30 cellular contexts compared by ENCODE assay signal in genomic region chr14:67955241-67955640, GRCh38.
"Had no signal": no experiment of that assay in that cellular context is flagged by ENCODE, and none has a peak within 500 bp of the region (broad histone marks: within the 10 kb centered on the region; RNA-seq: fewer than 3 reads in every experiment).

No MANE protein-coding gene starts in this region.

- FAIRE-seq: bronchial epithelial cell, TTC549 had no signal

- DNase-seq: activated CD4-positive, alpha-beta memory T cell treated with anti-CD3 and anti-CD28 coated beads, Interleukin-2, amount 10 ng/mL, durations not matched to agents 7 days and 5 days; activated CD4-positive, alpha-beta T cell treated with anti-CD3 and anti-CD28 coated beads for 1 hour; activated CD4-positive, alpha-beta T cell treated with anti-CD3 and anti-CD28 coated beads for 36 hours; activated CD4-positive, alpha-beta T cell treated with anti-CD3 and anti-CD28 coated beads for 48 hours; activated CD4-positive, alpha-beta T cell treated with anti-CD3 and anti-CD28 coated beads, Interleukin-2, amount 10 ng/mL, durations not matched to agents 7 days and 5 days; activated CD4-positive, alpha-beta T cell treated with anti-CD3 and anti-CD28 coated beads, Interleukin-2, amount 50 U/mL, for 48 hours; activated CD4-positive, CD25-positive, alpha-beta regulatory T cell; activated CD8-positive, alpha-beta memory T cell treated with anti-CD3 and anti-CD28 coated beads for 24 hours; activated CD8-positive, alpha-beta memory T cell treated with anti-CD3 and anti-CD28 coated beads, Interleukin-2, amount 10 ng/mL, durations not matched to agents 7 days and 5 days; activated CD8-positive, alpha-beta T cell treated with anti-CD3 and anti-CD28 coated beads, Interleukin-2, amount 10 ng/mL, durations not matched to agents 7 days and 5 days; activated effector memory CD4-positive, alpha-beta T cell treated with Interleukin-2 at 50 U/mL for 16 hours; activated gamma-delta T cell; activated naive CD4-positive, alpha-beta T cell treated with anti-CD3 and anti-CD28 coated beads, Interleukin-2, amount 10 ng/mL, durations not matched to agents 7 days and 5 days; activated naive CD4-positive, alpha-beta T cell treated with Interleukin-2 at 50 U/mL for 16 hours; activated naive CD8-positive, alpha-beta T cell treated with anti-CD3 and anti-CD28 coated beads, Interleukin-2, amount 10 ng/mL, durations not matched to agents 7 days and 5 days; activated naive CD8-positive, alpha-beta T cell treated with anti-CD3 and anti-CD28 coated beads, Interleukin-2, amount 50 U/mL, for 24 hours; activated T-cell treated with anti-CD3 and anti-CD28 coated beads for 4 hours; activated T-cell treated with anti-CD3 and anti-CD28 coated beads, Interleukin-2, amount 50 U/mL, for 1 hour; activated T-cell treated with anti-CD3 and anti-CD28 coated beads, Interleukin-2, amount 50 U/mL, for 4 hours; amygdala; anterior cingulate cortex; caudate nucleus; cerebellar nuclear complex; SW 1271; T-helper 1 cell; T-helper 2 cell; T-helper 9 cell; WERI-Rb-1 had no signal
